In the genomic region with DNA sequence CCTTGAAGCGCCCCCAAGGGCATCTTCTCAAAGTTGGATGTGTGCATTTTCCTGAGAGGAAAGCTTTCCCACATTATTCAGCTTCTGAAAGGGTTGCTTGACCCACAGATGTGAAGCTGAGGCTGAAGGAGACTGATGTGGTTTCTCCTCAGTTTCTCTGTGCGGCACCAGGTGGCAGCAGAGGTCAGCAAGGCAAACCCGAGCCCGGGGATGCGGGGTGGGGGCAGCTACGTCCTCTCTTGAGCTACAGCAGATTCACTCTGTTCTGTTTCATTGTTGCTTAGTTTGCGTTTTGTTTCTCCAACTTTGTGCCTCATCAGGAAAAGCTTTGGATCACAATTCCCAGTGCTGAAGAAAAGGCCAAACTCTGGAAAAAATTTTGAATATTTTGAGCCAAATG, we compare ENCODE assay signal across 7 cellular contexts.
DNase-seq lines count a peak whose midpoint lies in the region; ATAC-seq and TF ChIP-seq lines count a peak whose summit lies in the region.
"Not testable (repeated sequence)": the region's sequence is repeated elsewhere in the genome, so short reads cannot be mapped to it uniquely, and the experiment has no call there.

No MANE protein-coding gene starts in this region.

- H3K27ac Mint-ChIP-seq in H9; activated T-helper 1 cell treated with anti-CD3 and anti-CD28 coated beads, Interleukin-12 subunit alpha, Interleukin-12 subunit beta, Interleukin-2, Interleukin-4 antibody, amounts not matched to agents 30 ng/mL and 10 ng/mL and 1 ng/mL, durations not matched to agents 14 hours and 24 hours and 36 hours: not testable (repeated sequence)

- not testable (repeated sequence) for H3K9ac ChIP-seq in H9 (ENCODE audit: extremely low read depth, insufficient read length, low read length)

- not testable (repeated sequence) for H2BK5ac ChIP-seq in H9 (ENCODE audit: insufficient read length, low read length)

- not testable (repeated sequence) for H4K8ac ChIP-seq in H9 (replicated peaks; ENCODE audit: insufficient read length, low read depth, low read length)

- not testable (repeated sequence) for H3K4ac ChIP-seq in H9 (ENCODE audit: low read depth, low read length)

- not testable (repeated sequence) for H2AFZ ChIP-seq in H9 (ENCODE audit: low read length)

- not testable (repeated sequence) for H2BK12ac ChIP-seq in H9 (ENCODE audit: insufficient read length, low read depth, low read length)

- not testable (repeated sequence) for H2BK15ac ChIP-seq in H9 (ENCODE audit: low read depth, low read length)

- H3K23me2 ChIP-seq in H9 (ENCODE audit: insufficient read length, low read depth, low read length, poor library complexity, severe bottlenecking) = not testable (repeated sequence)

- H3K56ac ChIP-seq in H9 (ENCODE audit: insufficient read length, low read depth, low read length) = not testable (repeated sequence)

- H2BK20ac ChIP-seq in H9 (ENCODE audit: low read depth, low read length, poor library complexity, severe bottlenecking) = not testable (repeated sequence)

- not testable (repeated sequence) for H3K4me3 ChIP-seq in choroid plexus epithelial cell (ENCODE audit: low read depth, low read length); prostate gland

- not testable (repeated sequence) for TF ChIP-seq POLR2A in prostate gland (IDR thresholded peaks at IDR 0.05)

- not testable (repeated sequence) for H3K14ac ChIP-seq in H9 (ENCODE audit: insufficient read depth, low read length)

- H3K4me1 Mint-ChIP-seq in H9; activated T-helper 1 cell treated with anti-CD3 and anti-CD28 coated beads, Interleukin-12 subunit alpha, Interleukin-12 subunit beta, Interleukin-2, Interleukin-4 antibody, amounts not matched to agents 30 ng/mL and 10 ng/mL and 1 ng/mL, durations not matched to agents 14 hours and 24 hours and 36 hours (ENCODE audit: low read depth): not testable (repeated sequence)

- H3K79me1 ChIP-seq in H9 (ENCODE audit: insufficient read depth, low read depth, low read length, poor library complexity, severe bottlenecking) = not testable (repeated sequence)

- H2BK120ac ChIP-seq in H9 (ENCODE audit: low read depth, low read length, poor library complexity, severe bottlenecking) = not testable (repeated sequence)

- TF ChIP-seq CTCF in H9 (conservative IDR thresholded peaks at IDR 0.05) (peak; percentile 49; the same call in 2 of the 3 replicates), choroid plexus epithelial cell (conservative IDR thresholded peaks at IDR 0.05; ENCODE audit: low read depth, low read length) (peak; percentile 28)
- not testable (repeated sequence) for TF ChIP-seq CTCF in prostate gland (IDR thresholded peaks at IDR 0.05)

- not testable (repeated sequence) for H2AK5ac ChIP-seq in H9 (ENCODE audit: insufficient read length, low read length)

- not testable (repeated sequence) for H3K9me3 Mint-ChIP-seq in H9; activated T-helper 1 cell treated with anti-CD3 and anti-CD28 coated beads, Interleukin-12 subunit alpha, Interleukin-12 subunit beta, Interleukin-2, Interleukin-4 antibody, amounts not matched to agents 30 ng/mL and 10 ng/mL and 1 ng/mL, durations not matched to agents 14 hours and 24 hours and 36 hours

- H4K91ac ChIP-seq in H9 (ENCODE audit: insufficient read length, low read depth, low read length) = not testable (repeated sequence)

- not testable (repeated sequence) for H3K18ac ChIP-seq in H9 (ENCODE audit: insufficient read length, low read depth, low read length)

- not testable (repeated sequence) for H3T11ph ChIP-seq in H9 (ENCODE audit: low read length)

- not testable (repeated sequence) for H3K27me3 Mint-ChIP-seq in H9 (ENCODE audit: low read depth); activated T-helper 1 cell treated with anti-CD3 and anti-CD28 coated beads, Interleukin-12 subunit alpha, Interleukin-12 subunit beta, Interleukin-2, Interleukin-4 antibody, amounts not matched to agents 30 ng/mL and 10 ng/mL and 1 ng/mL, durations not matched to agents 14 hours and 24 hours and 36 hours (ENCODE audit: insufficient read depth)

- not testable (repeated sequence) for H3K4me3 Mint-ChIP-seq in H9; activated T-helper 1 cell treated with anti-CD3 and anti-CD28 coated beads, Interleukin-12 subunit alpha, Interleukin-12 subunit beta, Interleukin-2, Interleukin-4 antibody, amounts not matched to agents 30 ng/mL and 10 ng/mL and 1 ng/mL, durations not matched to agents 14 hours and 24 hours and 36 hours

- not testable (repeated sequence) for H3K4me1 ChIP-seq in H9 (ENCODE audit: insufficient read depth, low read length); prostate gland (replicated peaks)

- H4K20me1 ChIP-seq in H9 (ENCODE audit: control insufficient read depth, insufficient read depth, insufficient read length) = not testable (repeated sequence)

- not testable (repeated sequence) for H3K79me2 ChIP-seq in H9 (ENCODE audit: insufficient read depth, low read length)

- H3K27me3 ChIP-seq in H9 (ENCODE audit: insufficient read depth, low read length); prostate gland (replicated peaks; ENCODE audit: insufficient read depth): not testable (repeated sequence)

- H3K9me3 ChIP-seq in H9 (ENCODE audit: control insufficient read depth, low read depth, low read length); prostate gland: not testable (repeated sequence)

- WGBS in H9 (ENCODE audit: extremely low coverage, insufficient read length, low lambda C conversion rate) = no CpG with 5 or more reads among the region's 7 CpGs
- WGBS in prostate gland = no CpG with 5 or more reads among the region's 7 CpGs

- not testable (repeated sequence) for H3K36me3 ChIP-seq in prostate gland

- H3K23ac ChIP-seq in H9 (ENCODE audit: insufficient read length, low read depth, low read length) = not testable (repeated sequence)

- H4K5ac ChIP-seq in H9 (ENCODE audit: insufficient read length, low read depth, low read length) = not testable (repeated sequence)

- DNase-seq in H9; choroid plexus epithelial cell (ENCODE audit: low read depth): not testable (repeated sequence)
- DNase-seq in activated CD4-positive, alpha-beta T cell treated with anti-CD3 and anti-CD28 coated beads for 24 hours (ENCODE audit: low read depth in 2 of 2) = peak; percentile 33 to 55
- peak; percentile 53 for DNase-seq in activated T-helper 1 cell treated with anti-CD3 and anti-CD28 coated beads, Interleukin-12 subunit alpha, Interleukin-12 subunit beta, Interleukin-2, Interleukin-4 antibody, amounts not matched to agents 30 ng/mL and 10 ng/mL and 1 ng/mL, durations not matched to agents 14 hours and 24 hours and 36 hours (ENCODE audit: low spot score)
- DNase-seq in left colon (peak; percentile 40 to 64), prostate gland (ENCODE audit: low spot score) (peak; percentile 27)
- DNase-seq in stimulated activated CD8-positive, alpha-beta memory T cell treated with anti-CD3 and anti-CD28 coated beads, Interleukin-12 subunit alpha, Interleukin-12 subunit beta, amount 100 ng/mL, for 4 hours (ENCODE audit: low read depth) = peak; percentile 2

- ATAC-seq in left colon = not testable (repeated sequence)

- intact Hi-C loops in activated T-helper 1 cell treated with anti-CD3 and anti-CD28 coated beads, Interleukin-12 subunit alpha, Interleukin-12 subunit beta, Interleukin-2, Interleukin-4 antibody, amounts not matched to agents 30 ng/mL and 10 ng/mL and 1 ng/mL, durations not matched to agents 14 hours and 24 hours and 36 hours (cut with micrococcal nuclease); left colon (cut with DNase I, micrococcal nuclease); prostate gland (cut with DNase I): not testable (repeated sequence)

- not testable (repeated sequence) for H3K4me2 ChIP-seq in H9 (ENCODE audit: insufficient read depth, insufficient read length, low read length)

- H3K36me3 Mint-ChIP-seq in H9 (ENCODE audit: insufficient read depth in 1 of 3, low read depth in 3 of 3); activated T-helper 1 cell treated with anti-CD3 and anti-CD28 coated beads, Interleukin-12 subunit alpha, Interleukin-12 subunit beta, Interleukin-2, Interleukin-4 antibody, amounts not matched to agents 30 ng/mL and 10 ng/mL and 1 ng/mL, durations not matched to agents 14 hours and 24 hours and 36 hours (ENCODE audit: low read depth): not testable (repeated sequence)

- H3K27ac ChIP-seq in H9 (ENCODE audit: insufficient read length, low read depth, low read length); prostate gland: not testable (repeated sequence)
